4 cellular contexts compared by ENCODE assay signal in the genomic region with DNA sequence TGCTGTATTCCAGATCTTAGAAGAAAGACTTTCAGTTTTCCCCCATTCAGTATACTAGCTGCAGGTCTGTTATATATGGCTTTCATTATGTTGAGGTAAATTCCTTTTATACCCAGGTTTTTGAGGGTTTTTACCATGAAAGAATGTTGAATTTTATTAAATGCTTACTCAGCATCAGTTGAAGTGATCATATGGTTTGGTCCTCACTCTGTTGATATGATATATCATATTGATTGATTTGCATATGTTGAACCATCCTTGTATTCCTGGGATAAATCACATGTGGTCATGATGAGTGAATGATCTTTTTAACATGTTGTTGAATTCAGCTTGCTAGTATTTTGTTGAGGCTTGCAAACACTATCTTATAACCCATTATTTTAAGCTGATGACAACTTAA.
TF ChIP-seq lines count a peak whose summit lies in the region.

No MANE protein-coding gene starts in this region.

TF ChIP-seq in A549, 52 proteins besides CTCF, POLR2A, EP300 and RAD21:
- no peak for TF ChIP-seq RCOR1 (IDR thresholded peaks at IDR 0.05; ENCODE audit: low read depth, low read length)
- TF ChIP-seq, protein P1, sequence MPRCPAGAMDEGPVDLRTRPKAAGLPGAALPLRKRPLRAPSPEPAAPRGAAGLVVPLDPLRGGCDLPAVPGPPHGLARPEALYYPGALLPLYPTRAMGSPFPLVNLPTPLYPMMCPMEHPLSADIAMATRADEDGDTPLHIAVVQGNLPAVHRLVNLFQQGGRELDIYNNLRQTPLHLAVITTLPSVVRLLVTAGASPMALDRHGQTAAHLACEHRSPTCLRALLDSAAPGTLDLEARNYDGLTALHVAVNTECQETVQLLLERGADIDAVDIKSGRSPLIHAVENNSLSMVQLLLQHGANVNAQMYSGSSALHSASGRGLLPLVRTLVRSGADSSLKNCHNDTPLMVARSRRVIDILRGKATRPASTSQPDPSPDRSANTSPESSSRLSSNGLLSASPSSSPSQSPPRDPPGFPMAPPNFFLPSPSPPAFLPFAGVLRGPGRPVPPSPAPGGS (IDR thresholded peaks at IDR 0.05): no peak
- TF ChIP-seq, protein P2, sequence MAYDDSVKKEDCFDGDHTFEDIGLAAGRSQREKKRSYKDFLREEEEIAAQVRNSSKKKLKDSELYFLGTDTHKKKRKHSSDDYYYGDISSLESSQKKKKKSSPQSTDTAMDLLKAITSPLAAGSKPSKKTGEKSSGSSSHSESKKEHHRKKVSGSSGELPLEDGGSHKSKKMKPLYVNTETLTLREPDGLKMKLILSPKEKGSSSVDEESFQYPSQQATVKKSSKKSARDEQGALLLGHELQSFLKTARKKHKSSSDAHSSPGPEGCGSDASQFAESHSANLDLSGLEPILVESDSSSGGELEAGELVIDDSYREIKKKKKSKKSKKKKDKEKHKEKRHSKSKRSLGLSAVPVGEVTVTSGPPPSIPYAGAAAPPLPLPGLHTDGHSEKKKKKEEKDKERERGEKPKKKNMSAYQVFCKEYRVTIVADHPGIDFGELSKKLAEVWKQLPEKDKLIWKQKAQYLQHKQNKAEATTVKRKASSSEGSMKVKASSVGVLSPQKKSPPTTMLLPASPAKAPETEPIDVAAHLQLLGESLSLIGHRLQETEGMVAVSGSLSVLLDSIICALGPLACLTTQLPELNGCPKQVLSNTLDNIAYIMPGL (CRISPR knock-in tag; IDR thresholded peaks at IDR 0.05; ENCODE audit: borderline replicate concordance): no peak
- TF ChIP-seq MYC (IDR thresholded peaks at IDR 0.05; ENCODE audit: borderline replicate concordance, low read length): no peak
- TF ChIP-seq MAFK (IDR thresholded peaks at IDR 0.05; ENCODE audit: partially characterized antibody): peak; percentile 91

TF ChIP-seq in GM12891, 5 proteins besides CTCF, POLR2A, EP300 and RAD21 (continued from another document):
- no peak for TF ChIP-seq SPI1 (IDR thresholded peaks at IDR 0.05; ENCODE audit: low read depth, low read length)
- no peak for TF ChIP-seq TAF1 (IDR thresholded peaks at IDR 0.05; ENCODE audit: low read depth, low read length)
- no peak for TF ChIP-seq PAX5 (IDR thresholded peaks at IDR 0.05; ENCODE audit: insufficient read depth, low read length, severe bottlenecking)
- no peak for TF ChIP-seq POLR2AphosphoS5 (IDR thresholded peaks at IDR 0.05; ENCODE audit: low read depth, low read length)
TF ChIP-seq in GM12891: peak in this region for 0.

TF ChIP-seq in IMR-90, 13 proteins besides CTCF, POLR2A, EP300 and RAD21:
- peak; percentile 94 for TF ChIP-seq MAFK (IDR thresholded peaks at IDR 0.05; ENCODE audit: low read depth, low read length)
- TF ChIP-seq CEBPB (IDR thresholded peaks at IDR 0.05; ENCODE audit: low read depth, low read length): no peak

TF ChIP-seq in K562, 482 proteins besides CTCF, POLR2A, EP300 and RAD21 (continued from another document):
- no peak for TF ChIP-seq HDAC3 (IDR thresholded peaks at IDR 0.05; ENCODE audit: borderline replicate concordance, partially characterized antibody)
- TF ChIP-seq HNRNPLL (IDR thresholded peaks at IDR 0.05; ENCODE audit: low read depth, low read length, poor library complexity, severe bottlenecking): no peak
- peak; percentile 69; the same call in 1 of the 2 replicates for TF ChIP-seq MAFK (IDR thresholded peaks at IDR 0.05; ENCODE audit: low read length)
- TF ChIP-seq OTX1 (CRISPR knock-in tag; IDR thresholded peaks at IDR 0.05): no peak
- no peak for TF ChIP-seq FUS (optimal IDR thresholded peaks at IDR 0.05; ENCODE audit: low read depth, low read length)
- no peak for TF ChIP-seq BCOR (IDR thresholded peaks at IDR 0.05)
- no peak for TF ChIP-seq NR2F6 (CRISPR knock-in tag; IDR thresholded peaks at IDR 0.05)
- TF ChIP-seq SREBF1 (IDR thresholded peaks at IDR 0.05; ENCODE audit: borderline replicate concordance, low read depth, low read length): no peak
- TF ChIP-seq PHF20 (IDR thresholded peaks at IDR 0.05; ENCODE audit: partially characterized antibody): no peak
- no peak for TF ChIP-seq ZNF239 (CRISPR knock-in tag; IDR thresholded peaks at IDR 0.05)
- TF ChIP-seq ZNF316 (IDR thresholded peaks at IDR 0.05): peak; percentile 76
- TF ChIP-seq ZNF324 (CRISPR knock-in tag; IDR thresholded peaks at IDR 0.05): peak; percentile 84
- TF ChIP-seq MAZ (CRISPR knock-in tag; conservative IDR thresholded peaks at IDR 0.05 in 1 of 2, IDR thresholded peaks at IDR 0.05 in 1 of 2): no peak
- TF ChIP-seq MAFG (tag; conservative IDR thresholded peaks at IDR 0.05): peak; percentile 45; the same call in 1 of the 2 replicates
- no peak for TF ChIP-seq PTBP1 (IDR thresholded peaks at IDR 0.05; ENCODE audit: low read depth, low read length)
- TF ChIP-seq TCF7L2 (IDR thresholded peaks at IDR 0.05; ENCODE audit: low read depth, low read length): no peak
- peak; percentile 64 for TF ChIP-seq MAFF (IDR thresholded peaks at IDR 0.05; ENCODE audit: low read length)
- TF ChIP-seq ZKSCAN3 (CRISPR knock-in tag; IDR thresholded peaks at IDR 0.05): no peak
- TF ChIP-seq RCOR1 (IDR thresholded peaks at IDR 0.05; ENCODE audit: borderline replicate concordance in 1 of 2, low read depth in 2 of 2, low read length in 2 of 2): no peak
- no peak for TF ChIP-seq RBM17 (IDR thresholded peaks at IDR 0.05; ENCODE audit: borderline replicate concordance, low read depth, low read length)
